9 cellular contexts compared by ENCODE assay signal in the genomic region with DNA sequence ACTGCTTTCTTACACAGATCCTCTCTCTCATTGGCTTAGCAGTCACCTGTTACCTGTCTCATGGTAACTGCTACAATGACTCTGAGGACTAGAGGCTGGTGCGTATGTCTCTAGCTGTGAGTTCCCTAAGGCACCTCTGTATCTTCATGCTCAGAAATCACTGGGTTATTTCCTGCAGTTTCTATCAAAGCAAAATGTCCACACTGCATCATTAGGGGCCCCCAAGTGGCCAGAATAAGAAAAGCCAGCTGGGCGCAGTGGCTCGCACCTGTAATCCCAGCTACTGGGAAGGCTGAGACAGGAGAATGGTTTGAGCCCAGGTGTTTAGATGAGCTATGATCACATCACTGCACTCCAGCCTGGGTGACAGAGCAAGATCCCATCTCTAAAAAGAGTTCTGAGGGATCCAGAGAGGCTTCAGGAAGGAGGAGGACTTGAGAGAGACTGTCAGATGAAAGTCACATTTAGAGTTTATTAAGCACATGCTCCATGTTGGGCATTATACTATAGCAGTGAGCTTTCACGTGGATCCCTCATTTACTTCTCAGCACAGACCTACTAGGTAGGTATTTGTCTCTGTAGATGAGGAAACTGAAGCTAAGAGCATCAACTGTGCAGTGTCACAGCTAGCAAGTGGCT. TPM values are rescaled to one million over a fixed set of nuclear protein-coding genes. Genes with fewer than 3 reads are reported as not detected.
DNase-seq lines count a peak whose midpoint lies in the region; ATAC-seq, FAIRE-seq and TF ChIP-seq lines count a peak whose summit lies in the region.
"Had no signal": no experiment of that assay in that cellular context is flagged by ENCODE, and none has a peak within 500 bp of the region (broad histone marks: within the 10 kb centered on the region; RNA-seq: fewer than 3 reads in every experiment).

No MANE protein-coding gene starts in this region.

- DNase-seq in AG04449 (ENCODE audit: low read depth, low spot score) (no peak), G401 (ENCODE audit: low spot score) (peak; percentile 79), NCI-H2107 (lab: John Stamatoyannopoulos, UW) (peak; percentile 30), kidney (no peak), thoracic aorta (ENCODE audit: low spot score) (no peak)
- DNase-seq in activated CD8-positive, alpha-beta T cell treated with anti-CD3 and anti-CD28 coated beads for 36 hours = peak; percentile 58

- H3K9me3 Mint-ChIP-seq in activated CD8-positive, alpha-beta T cell treated with anti-CD3 and anti-CD28 coated beads for 36 hours = no peaks in the 10 kb centered on the region

- peaks cover 4% of the 10 kb centered on the region for H3K36me3 Mint-ChIP-seq in activated CD8-positive, alpha-beta T cell treated with anti-CD3 and anti-CD28 coated beads for 36 hours (ENCODE audit: low read depth)

- in situ Hi-C loops in G401 (cut with HindIII; ENCODE audit: low sequenced_read_pairs) = no loop called here

- H3K4me3 ChIP-seq in AG04449 (ENCODE audit: low read depth, low read length) (no peak overlapping the region), kidney (ENCODE audit: low read length in 2 of 2) (no peak overlapping the region), thoracic aorta (no peak overlapping the region)

- H3K9ac ChIP-seq in kidney (ENCODE audit: low read length in 2 of 2) = no peak overlapping the region

- no peak overlapping the region for H3K27ac Mint-ChIP-seq in activated CD8-positive, alpha-beta T cell treated with anti-CD3 and anti-CD28 coated beads for 36 hours

- H3K36me3 ChIP-seq in kidney (ENCODE audit: control insufficient read depth in 1 of 2, insufficient read depth in 2 of 2, low read length in 2 of 2) = peaks cover 4% of the 10 kb centered on the region in 2 donors
- peaks cover 7% of the 10 kb centered on the region for H3K36me3 ChIP-seq in thoracic aorta

- no peaks in the 10 kb centered on the region for H3K27me3 Mint-ChIP-seq in activated CD8-positive, alpha-beta T cell treated with anti-CD3 and anti-CD28 coated beads for 36 hours

- no peaks in the 10 kb centered on the region for H3K27me3 ChIP-seq in thoracic aorta (replicated peaks; ENCODE audit: insufficient read depth)

- no peak for ATAC-seq in activated CD8-positive, alpha-beta T cell treated with anti-CD3 and anti-CD28 coated beads for 36 hours
- ATAC-seq in thoracic aorta (ENCODE audit: insufficient number of reproducible peaks, low FRiP score, low read depth) (no peak), HG02884 (IDR thresholded peaks at IDR 0.05; ENCODE audit: unreplicated experiment) (no peak), HG02759 (IDR thresholded peaks at IDR 0.05; ENCODE audit: unreplicated experiment) (no peak)

- FAIRE-seq in kidney (lab: Jason Lieb, UNC) = no peak

- H3K4me3 Mint-ChIP-seq in activated CD8-positive, alpha-beta T cell treated with anti-CD3 and anti-CD28 coated beads for 36 hours = no peak overlapping the region

- peaks cover 11 to 18% of the 10 kb centered on the region in 2 donors for H3K4me1 ChIP-seq in kidney (ENCODE audit: control insufficient read depth in 1 of 2, insufficient read depth in 1 of 2, low read depth in 1 of 2, low read length in 2 of 2)
- peaks cover 9 to 18% of the 10 kb centered on the region in 2 donors for H3K4me1 ChIP-seq in thoracic aorta (ENCODE audit: control insufficient read depth in 1 of 2, low read depth in 2 of 2)

- intact Hi-C loops in activated CD8-positive, alpha-beta T cell treated with anti-CD3 and anti-CD28 coated beads for 36 hours (cut with micrococcal nuclease) = loop anchor here (2.0 to 10.0 kb wide), 3 partner anchors 33 to 217 kb away; a partner anchor contains a TSS
- intact Hi-C loops in kidney (cut with DNase I) = no loop called here

- H3K9me3 ChIP-seq in kidney (ENCODE audit: control insufficient read depth in 1 of 2, low read length in 2 of 2) (no peaks in the 10 kb centered on the region), thoracic aorta (no peaks in the 10 kb centered on the region)

- POLR2A ChIA-PET in AG04449 (lab: Yijun Ruan, JAX) = interaction anchor here (0.6 kb wide), 1 partner anchor 24 kb away, joined by 3 read pairs; no protein-coding TSS in a partner anchor
- POLR2A ChIA-PET in activated CD8-positive, alpha-beta T cell treated with anti-CD3 and anti-CD28 coated beads for 36 hours (lab: Charles Lee) = interaction anchor here (0.6 to 1.5 kb wide), 5 partner anchors 11 to 196 kb away, joined by 3 to 8 read pairs (median 4); no protein-coding TSS in a partner anchor

- H3K4me1 Mint-ChIP-seq in activated CD8-positive, alpha-beta T cell treated with anti-CD3 and anti-CD28 coated beads for 36 hours (ENCODE audit: low read depth) = peaks cover 28% of the 10 kb centered on the region

- CTCF ChIA-PET in AG04449 (lab: Yijun Ruan, JAX) = interaction anchor here (0.6 to 4.5 kb wide), 49 partner anchors 9 to 447 kb away, joined by 3 to 42 read pairs (median 4); a partner anchor contains a TSS
- CTCF ChIA-PET in activated CD8-positive, alpha-beta T cell treated with anti-CD3 and anti-CD28 coated beads for 36 hours (lab: Charles Lee) = interaction anchor here (0.6 to 2.2 kb wide), 17 partner anchors 10 to 440 kb away, joined by 3 to 25 read pairs (median 4); a partner anchor contains a TSS

- H3K27ac ChIP-seq in kidney (ENCODE audit: low read depth in 2 of 2, low read length in 2 of 2) = no peak overlapping the region
- H3K27ac ChIP-seq in thoracic aorta = no peak overlapping the region
- H3K27ac ChIP-seq: epithelial cell of prostate had no signal

- TF ChIP-seq CTCF in AG04449 (IDR thresholded peaks at IDR 0.05; ENCODE audit: insufficient read depth, low read length, missing control alignments) = peak; percentile 65
- peak; percentile 73 for TF ChIP-seq CTCF in activated CD8-positive, alpha-beta T cell treated with anti-CD3 and anti-CD28 coated beads for 36 hours (IDR thresholded peaks at IDR 0.05)
- TF ChIP-seq CTCF in kidney (IDR thresholded peaks at IDR 0.05; ENCODE audit: borderline replicate concordance, extremely low read depth, insufficient read depth) = peak; percentile 61
- peak; percentile 54 for TF ChIP-seq CTCF in thoracic aorta (IDR thresholded peaks at IDR 0.05)

RNA-seq across cellular contexts. Expression of a gene that starts 2.3 kb away (rescaled TPM):
- 51.4 and 57.3 TPM in 2 replicates for total RNA-seq in G401 (2014; rRNA removed; shearing (Covaris generic))
- 1 to 10 TPM; 6.1 TPM for total RNA-seq in activated CD8-positive, alpha-beta T cell treated with anti-CD3 and anti-CD28 coated beads for 36 hours
- total RNA-seq in kidney (28.1 TPM), thoracic aorta (10 to 100 TPM; 26.0 to 37.9 TPM)
- 21.9 TPM for polyA plus RNA-seq in kidney (ENCODE audit: insufficient read depth, low read depth, low replicate concordance)

RNA-seq across cellular contexts. Expression of a gene that starts 17.9 kb away (rescaled TPM):
- 0.24 and 1.7 TPM in 2 replicates for total RNA-seq in G401 (2014; rRNA removed; shearing (Covaris generic))
- under 1 TPM; 0.40 to 0.41 TPM for total RNA-seq in activated CD8-positive, alpha-beta T cell treated with anti-CD3 and anti-CD28 coated beads for 36 hours
- 3.0 TPM for total RNA-seq in kidney
- polyA plus RNA-seq in kidney (ENCODE audit: insufficient read depth, low read depth, low replicate concordance) = 4.6 TPM
- not detected for total RNA-seq in thoracic aorta

RNA-seq across cellular contexts. Expression of a gene that starts 37.2 kb away (rescaled TPM):
- total RNA-seq in G401 (2014; rRNA removed; shearing (Covaris generic)) = 0.20 and 0.62 TPM in 2 replicates
- not detected for total RNA-seq in activated CD8-positive, alpha-beta T cell treated with anti-CD3 and anti-CD28 coated beads for 36 hours
- total RNA-seq in kidney (9.4 TPM), thoracic aorta (10 to 100 TPM in 1 of 2 donors, 1 to 10 TPM in 1; 6.2 to 13.0 TPM)
- 5.8 TPM for polyA plus RNA-seq in kidney (ENCODE audit: insufficient read depth, low read depth, low replicate concordance)

RNA-seq across cellular contexts. Expression of a gene that starts 48.1 kb away (rescaled TPM):
- total RNA-seq in G401 (2014; rRNA removed; shearing (Covaris generic)) = 0.62 TPM in 1 of 2 replicates, not detected in the other
- total RNA-seq in activated CD8-positive, alpha-beta T cell treated with anti-CD3 and anti-CD28 coated beads for 36 hours = 1 to 10 TPM; 6.3 to 6.5 TPM
- total RNA-seq in kidney (114 TPM), thoracic aorta (1 to 10 TPM; 4.6 to 4.8 TPM)
- polyA plus RNA-seq in kidney (ENCODE audit: insufficient read depth, low read depth, low replicate concordance) = 112 TPM

Comparison
In these comparisons a context has a peak if more than half of its experiments do, and no peak if none do; other contexts are left out.
1. DNase-seq: peak in G401 (single experiment), NCI-H2107 (single experiment) and activated CD8-positive, alpha-beta T cell treated with anti-CD3 and anti-CD28 coated beads for 36 hours (single experiment); none in AG04449 (single experiment), kidney (single experiment) and thoracic aorta (single experiment).
2. Peak in every context shown above with its lines, with median percentiles within 50 percentile points of each other: CTCF ChIP-seq.